In the genomic region with DNA sequence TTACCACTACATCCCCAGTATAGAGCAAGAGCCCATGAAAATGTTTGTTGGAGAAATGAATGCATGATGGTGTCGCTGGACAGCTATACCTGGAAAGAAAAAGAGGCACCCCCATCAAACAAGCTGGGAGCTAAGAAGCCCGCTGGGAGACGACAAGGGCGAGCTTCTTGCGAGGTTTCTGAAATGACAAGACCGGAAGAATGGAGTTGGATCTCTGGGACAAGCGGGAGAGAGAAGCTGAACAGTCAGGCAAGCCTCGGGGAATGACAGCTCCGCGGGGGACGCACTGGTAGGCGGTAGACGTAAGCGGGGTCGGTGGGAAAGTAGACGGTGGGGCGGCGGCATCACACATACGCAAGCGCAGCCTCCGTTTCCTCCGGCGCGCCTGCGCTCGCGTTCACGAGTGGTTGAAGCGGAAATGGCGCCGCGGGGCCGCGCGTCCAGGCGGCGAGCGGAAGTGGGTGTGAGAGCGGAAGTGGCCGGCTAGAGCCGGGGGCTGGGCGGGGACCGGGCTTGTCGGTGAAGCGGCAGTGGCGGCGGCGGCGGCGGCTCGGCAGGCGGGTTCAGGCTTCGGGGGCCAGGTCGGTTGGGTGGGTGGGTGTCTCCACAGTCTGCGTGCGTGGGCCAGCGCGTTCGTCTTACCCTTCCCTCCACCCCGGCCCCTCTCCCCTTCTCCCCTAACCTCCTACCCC, we compare ENCODE assay signal across 1 cellular context.
TF ChIP-seq lines count a peak whose summit lies in the region.

A gene (plus strand): TSS at position 516 of the 692 bp plus-strand sequence. CDS start 282 bp downstream, outside the sequence.

TF ChIP-seq in HEK293, 187 proteins besides CTCF, POLR2A, EP300 and RAD21 (continued from another document and continues in another):
- TF ChIP-seq, protein P1, sequence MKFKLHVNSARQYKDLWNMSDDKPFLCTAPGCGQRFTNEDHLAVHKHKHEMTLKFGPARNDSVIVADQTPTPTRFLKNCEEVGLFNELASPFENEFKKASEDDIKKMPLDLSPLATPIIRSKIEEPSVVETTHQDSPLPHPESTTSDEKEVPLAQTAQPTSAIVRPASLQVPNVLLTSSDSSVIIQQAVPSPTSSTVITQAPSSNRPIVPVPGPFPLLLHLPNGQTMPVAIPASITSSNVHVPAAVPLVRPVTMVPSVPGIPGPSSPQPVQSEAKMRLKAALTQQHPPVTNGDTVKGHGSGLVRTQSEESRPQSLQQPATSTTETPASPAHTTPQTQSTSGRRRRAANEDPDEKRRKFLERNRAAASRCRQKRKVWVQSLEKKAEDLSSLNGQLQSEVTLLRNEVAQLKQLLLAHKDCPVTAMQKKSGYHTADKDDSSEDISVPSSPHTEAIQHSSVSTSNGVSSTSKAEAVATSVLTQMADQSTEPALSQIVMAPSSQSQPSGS (tag by site-specific recombination; IDR thresholded peaks at IDR 0.05; ENCODE audit: low read depth), result no peak
- TF ChIP-seq SP7 (tag by site-specific recombination; IDR thresholded peaks at IDR 0.05) (peak; percentile 27; the same call in 1 of the 2 replicates), ZBTB21 (tag by site-specific recombination; IDR thresholded peaks at IDR 0.05) (no peak), ZNF76 (tag by site-specific recombination; IDR thresholded peaks at IDR 0.05; ENCODE audit: borderline replicate concordance, low read depth) (peak; percentile 66; the same call in 1 of the 2 replicates), ZNF629 (tag by site-specific recombination; IDR thresholded peaks at IDR 0.05) (peak; percentile 67), ZNF248 (tag by site-specific recombination; IDR thresholded peaks at IDR 0.05) (no peak), IKZF3 (tag by site-specific recombination; IDR thresholded peaks at IDR 0.05) (no peak), ZNF157 (tag by site-specific recombination; IDR thresholded peaks at IDR 0.05) (no peak), ZNF175 (tag by site-specific recombination; IDR thresholded peaks at IDR 0.05) (no peak), BCL11B (tag by site-specific recombination; IDR thresholded peaks at IDR 0.05; ENCODE audit: low read depth) (no peak), ZNF600 (tag by site-specific recombination; IDR thresholded peaks at IDR 0.05) (no peak), ZNF561 (tag by site-specific recombination; IDR thresholded peaks at IDR 0.05; ENCODE audit: borderline replicate concordance) (no peak), SP3 (tag by site-specific recombination; IDR thresholded peaks at IDR 0.05) (peak; percentile 17; the same call in 1 of the 2 replicates), ZNF654 (tag by site-specific recombination; IDR thresholded peaks at IDR 0.05; ENCODE audit: low read depth) (no peak), ZNF48 (tag by site-specific recombination; IDR thresholded peaks at IDR 0.05) (no peak), ZNF146 (tag by site-specific recombination; IDR thresholded peaks at IDR 0.05) (no peak), ZNF596 (tag by site-specific recombination; IDR thresholded peaks at IDR 0.05) (no peak), ZNF16 (tag by site-specific recombination; IDR thresholded peaks at IDR 0.05; ENCODE audit: low read depth) (no peak), ZFHX2 (tag by site-specific recombination; conservative IDR thresholded peaks at IDR 0.05) (peak; percentile 78), ZBTB7A (tag by site-specific recombination; IDR thresholded peaks at IDR 0.05; ENCODE audit: low read depth) (no peak), ZNF660 (tag by site-specific recombination; IDR thresholded peaks at IDR 0.05) (no peak), KLF9 (tag by site-specific recombination; IDR thresholded peaks at IDR 0.05; ENCODE audit: low read depth) (peak; percentile 80), ZSCAN16 (tag by site-specific recombination; IDR thresholded peaks at IDR 0.05) (no peak), GLI2 (tag by site-specific recombination; IDR thresholded peaks at IDR 0.05; ENCODE audit: borderline replicate concordance, low read depth) (no peak), ZNF423 (tag by site-specific recombination; IDR thresholded peaks at IDR 0.05) (no peak), GLIS1 (tag by site-specific recombination; IDR thresholded peaks at IDR 0.05) (peak; percentile 89), ZNF112 (tag by site-specific recombination; IDR thresholded peaks at IDR 0.05) (no peak), ZNF621 (tag by site-specific recombination; IDR thresholded peaks at IDR 0.05) (no peak), ZNF707 (tag by site-specific recombination; IDR thresholded peaks at IDR 0.05) (no peak), SCRT2 (tag by site-specific recombination; IDR thresholded peaks at IDR 0.05) (no peak)
- TF ChIP-seq, protein P2, sequence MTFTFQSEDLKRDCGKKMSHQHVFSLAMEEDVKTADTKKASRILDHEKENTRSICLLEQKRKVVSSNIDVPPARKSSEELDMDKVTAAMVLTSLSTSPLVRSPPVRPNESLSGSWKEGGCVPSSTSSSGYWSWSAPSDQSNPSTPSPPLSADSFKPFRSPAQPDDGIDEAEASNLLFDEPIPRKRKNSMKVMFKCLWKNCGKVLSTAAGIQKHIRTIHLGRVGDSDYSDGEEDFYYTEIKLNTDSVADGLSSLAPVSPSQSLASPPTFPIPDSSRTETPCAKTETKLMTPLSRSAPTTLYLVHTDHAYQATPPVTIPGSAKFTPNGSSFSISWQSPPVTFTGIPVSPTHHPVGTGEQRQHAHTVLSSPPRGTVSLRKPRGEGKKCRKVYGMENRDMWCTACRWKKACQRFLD (tag by site-specific recombination; IDR thresholded peaks at IDR 0.05), result no peak
- TF ChIP-seq, protein P3, sequence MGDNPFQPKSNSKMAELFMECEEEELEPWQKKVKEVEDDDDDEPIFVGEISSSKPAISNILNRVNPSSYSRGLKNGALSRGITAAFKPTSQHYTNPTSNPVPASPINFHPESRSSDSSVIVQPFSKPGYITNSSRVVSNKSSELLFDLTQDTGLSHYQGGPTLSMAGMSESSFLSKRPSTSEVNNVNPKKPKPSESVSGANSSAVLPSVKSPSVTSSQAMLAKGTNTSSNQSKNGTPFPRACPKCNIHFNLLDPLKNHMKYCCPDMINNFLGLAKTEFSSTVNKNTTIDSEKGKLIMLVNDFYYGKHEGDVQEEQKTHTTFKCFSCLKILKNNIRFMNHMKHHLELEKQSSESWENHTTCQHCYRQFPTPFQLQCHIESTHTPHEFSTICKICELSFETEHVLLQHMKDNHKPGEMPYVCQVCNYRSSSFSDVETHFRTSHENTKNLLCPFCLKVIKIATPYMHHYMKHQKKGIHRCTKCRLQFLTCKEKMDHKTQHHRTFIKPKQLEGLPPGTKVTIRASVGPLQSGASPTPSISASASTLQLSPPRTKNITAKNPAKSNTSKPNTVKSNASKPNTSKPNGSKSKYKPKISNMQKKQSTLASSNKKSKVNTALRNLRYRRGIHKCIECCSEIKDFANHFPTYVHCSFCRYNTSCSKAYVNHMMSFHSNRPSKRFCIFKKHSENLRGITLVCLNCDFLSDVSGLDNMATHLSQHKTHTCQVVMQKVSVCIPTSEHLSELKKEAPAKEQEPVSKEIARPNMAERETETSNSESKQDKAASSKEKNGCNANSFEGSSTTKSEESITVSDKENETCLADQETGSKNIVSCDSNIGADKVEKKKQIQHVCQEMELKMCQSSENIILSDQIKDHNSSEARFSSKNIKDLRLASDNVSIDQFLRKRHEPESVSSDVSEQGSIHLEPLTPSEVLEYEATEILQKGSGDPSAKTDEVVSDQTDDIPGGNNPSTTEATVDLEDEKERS (tag by site-specific recombination; IDR thresholded peaks at IDR 0.05), result no peak
- TF ChIP-seq, protein P4, sequence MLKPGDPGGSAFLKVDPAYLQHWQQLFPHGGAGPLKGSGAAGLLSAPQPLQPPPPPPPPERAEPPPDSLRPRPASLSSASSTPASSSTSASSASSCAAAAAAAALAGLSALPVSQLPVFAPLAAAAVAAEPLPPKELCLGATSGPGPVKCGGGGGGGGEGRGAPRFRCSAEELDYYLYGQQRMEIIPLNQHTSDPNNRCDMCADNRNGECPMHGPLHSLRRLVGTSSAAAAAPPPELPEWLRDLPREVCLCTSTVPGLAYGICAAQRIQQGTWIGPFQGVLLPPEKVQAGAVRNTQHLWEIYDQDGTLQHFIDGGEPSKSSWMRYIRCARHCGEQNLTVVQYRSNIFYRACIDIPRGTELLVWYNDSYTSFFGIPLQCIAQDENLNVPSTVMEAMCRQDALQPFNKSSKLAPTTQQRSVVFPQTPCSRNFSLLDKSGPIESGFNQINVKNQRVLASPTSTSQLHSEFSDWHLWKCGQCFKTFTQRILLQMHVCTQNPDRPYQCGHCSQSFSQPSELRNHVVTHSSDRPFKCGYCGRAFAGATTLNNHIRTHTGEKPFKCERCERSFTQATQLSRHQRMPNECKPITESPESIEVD (tag by site-specific recombination; IDR thresholded peaks at IDR 0.05), result no peak
- TF ChIP-seq, protein P5, sequence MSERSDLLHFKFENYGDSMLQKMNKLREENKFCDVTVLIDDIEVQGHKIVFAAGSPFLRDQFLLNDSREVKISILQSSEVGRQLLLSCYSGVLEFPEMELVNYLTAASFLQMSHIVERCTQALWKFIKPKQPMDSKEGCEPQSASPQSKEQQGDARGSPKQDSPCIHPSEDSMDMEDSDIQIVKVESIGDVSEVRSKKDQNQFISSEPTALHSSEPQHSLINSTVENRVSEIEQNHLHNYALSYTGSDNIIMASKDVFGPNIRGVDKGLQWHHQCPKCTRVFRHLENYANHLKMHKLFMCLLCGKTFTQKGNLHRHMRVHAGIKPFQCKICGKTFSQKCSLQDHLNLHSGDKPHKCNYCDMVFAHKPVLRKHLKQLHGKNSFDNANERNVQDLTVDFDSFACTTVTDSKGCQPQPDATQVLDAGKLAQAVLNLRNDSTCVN (tag by site-specific recombination; optimal IDR thresholded peaks at IDR 0.05), result peak; percentile 98
- TF ChIP-seq, protein P6, sequence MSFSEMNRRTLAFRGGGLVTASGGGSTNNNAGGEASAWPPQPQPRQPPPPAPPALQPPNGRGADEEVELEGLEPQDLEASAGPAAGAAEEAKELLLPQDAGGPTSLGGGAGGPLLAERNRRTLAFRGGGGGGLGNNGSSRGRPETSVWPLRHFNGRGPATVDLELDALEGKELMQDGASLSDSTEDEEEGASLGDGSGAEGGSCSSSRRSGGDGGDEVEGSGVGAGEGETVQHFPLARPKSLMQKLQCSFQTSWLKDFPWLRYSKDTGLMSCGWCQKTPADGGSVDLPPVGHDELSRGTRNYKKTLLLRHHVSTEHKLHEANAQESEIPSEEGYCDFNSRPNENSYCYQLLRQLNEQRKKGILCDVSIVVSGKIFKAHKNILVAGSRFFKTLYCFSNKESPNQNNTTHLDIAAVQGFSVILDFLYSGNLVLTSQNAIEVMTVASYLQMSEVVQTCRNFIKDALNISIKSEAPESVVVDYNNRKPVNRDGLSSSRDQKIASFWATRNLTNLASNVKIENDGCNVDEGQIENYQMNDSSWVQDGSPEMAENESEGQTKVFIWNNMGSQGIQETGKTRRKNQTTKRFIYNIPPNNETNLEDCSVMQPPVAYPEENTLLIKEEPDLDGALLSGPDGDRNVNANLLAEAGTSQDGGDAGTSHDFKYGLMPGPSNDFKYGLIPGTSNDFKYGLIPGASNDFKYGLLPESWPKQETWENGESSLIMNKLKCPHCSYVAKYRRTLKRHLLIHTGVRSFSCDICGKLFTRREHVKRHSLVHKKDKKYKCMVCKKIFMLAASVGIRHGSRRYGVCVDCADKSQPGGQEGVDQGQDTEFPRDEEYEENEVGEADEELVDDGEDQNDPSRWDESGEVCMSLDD (tag by site-specific recombination; IDR thresholded peaks at IDR 0.05), result no peak; the same call in 1 of the 2 replicates
- TF ChIP-seq, protein P7, sequence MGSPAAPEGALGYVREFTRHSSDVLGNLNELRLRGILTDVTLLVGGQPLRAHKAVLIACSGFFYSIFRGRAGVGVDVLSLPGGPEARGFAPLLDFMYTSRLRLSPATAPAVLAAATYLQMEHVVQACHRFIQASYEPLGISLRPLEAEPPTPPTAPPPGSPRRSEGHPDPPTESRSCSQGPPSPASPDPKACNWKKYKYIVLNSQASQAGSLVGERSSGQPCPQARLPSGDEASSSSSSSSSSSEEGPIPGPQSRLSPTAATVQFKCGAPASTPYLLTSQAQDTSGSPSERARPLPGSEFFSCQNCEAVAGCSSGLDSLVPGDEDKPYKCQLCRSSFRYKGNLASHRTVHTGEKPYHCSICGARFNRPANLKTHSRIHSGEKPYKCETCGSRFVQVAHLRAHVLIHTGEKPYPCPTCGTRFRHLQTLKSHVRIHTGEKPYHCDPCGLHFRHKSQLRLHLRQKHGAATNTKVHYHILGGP (tag by site-specific recombination; IDR thresholded peaks at IDR 0.05), result no peak
- TF ChIP-seq, protein P8, sequence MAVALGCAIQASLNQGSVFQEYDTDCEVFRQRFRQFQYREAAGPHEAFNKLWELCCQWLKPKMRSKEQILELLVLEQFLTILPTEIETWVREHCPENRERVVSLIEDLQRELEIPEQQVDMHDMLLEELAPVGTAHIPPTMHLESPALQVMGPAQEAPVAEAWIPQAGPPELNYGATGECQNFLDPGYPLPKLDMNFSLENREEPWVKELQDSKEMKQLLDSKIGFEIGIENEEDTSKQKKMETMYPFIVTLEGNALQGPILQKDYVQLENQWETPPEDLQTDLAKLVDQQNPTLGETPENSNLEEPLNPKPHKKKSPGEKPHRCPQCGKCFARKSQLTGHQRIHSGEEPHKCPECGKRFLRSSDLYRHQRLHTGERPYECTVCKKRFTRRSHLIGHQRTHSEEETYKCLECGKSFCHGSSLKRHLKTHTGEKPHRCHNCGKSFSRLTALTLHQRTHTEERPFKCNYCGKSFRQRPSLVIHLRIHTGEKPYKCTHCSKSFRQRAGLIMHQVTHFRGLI (tag by site-specific recombination; IDR thresholded peaks at IDR 0.05), result no peak
- TF ChIP-seq, protein P9, sequence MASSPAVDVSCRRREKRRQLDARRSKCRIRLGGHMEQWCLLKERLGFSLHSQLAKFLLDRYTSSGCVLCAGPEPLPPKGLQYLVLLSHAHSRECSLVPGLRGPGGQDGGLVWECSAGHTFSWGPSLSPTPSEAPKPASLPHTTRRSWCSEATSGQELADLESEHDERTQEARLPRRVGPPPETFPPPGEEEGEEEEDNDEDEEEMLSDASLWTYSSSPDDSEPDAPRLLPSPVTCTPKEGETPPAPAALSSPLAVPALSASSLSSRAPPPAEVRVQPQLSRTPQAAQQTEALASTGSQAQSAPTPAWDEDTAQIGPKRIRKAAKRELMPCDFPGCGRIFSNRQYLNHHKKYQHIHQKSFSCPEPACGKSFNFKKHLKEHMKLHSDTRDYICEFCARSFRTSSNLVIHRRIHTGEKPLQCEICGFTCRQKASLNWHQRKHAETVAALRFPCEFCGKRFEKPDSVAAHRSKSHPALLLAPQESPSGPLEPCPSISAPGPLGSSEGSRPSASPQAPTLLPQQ (tag by site-specific recombination; IDR thresholded peaks at IDR 0.05), result no peak
- TF ChIP-seq, protein P10, sequence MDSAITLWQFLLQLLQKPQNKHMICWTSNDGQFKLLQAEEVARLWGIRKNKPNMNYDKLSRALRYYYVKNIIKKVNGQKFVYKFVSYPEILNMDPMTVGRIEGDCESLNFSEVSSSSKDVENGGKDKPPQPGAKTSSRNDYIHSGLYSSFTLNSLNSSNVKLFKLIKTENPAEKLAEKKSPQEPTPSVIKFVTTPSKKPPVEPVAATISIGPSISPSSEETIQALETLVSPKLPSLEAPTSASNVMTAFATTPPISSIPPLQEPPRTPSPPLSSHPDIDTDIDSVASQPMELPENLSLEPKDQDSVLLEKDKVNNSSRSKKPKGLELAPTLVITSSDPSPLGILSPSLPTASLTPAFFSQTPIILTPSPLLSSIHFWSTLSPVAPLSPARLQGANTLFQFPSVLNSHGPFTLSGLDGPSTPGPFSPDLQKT (IDR thresholded peaks at IDR 0.05; ENCODE audit: borderline replicate concordance, low read depth, low read length), result no peak
- TF ChIP-seq, protein P11, sequence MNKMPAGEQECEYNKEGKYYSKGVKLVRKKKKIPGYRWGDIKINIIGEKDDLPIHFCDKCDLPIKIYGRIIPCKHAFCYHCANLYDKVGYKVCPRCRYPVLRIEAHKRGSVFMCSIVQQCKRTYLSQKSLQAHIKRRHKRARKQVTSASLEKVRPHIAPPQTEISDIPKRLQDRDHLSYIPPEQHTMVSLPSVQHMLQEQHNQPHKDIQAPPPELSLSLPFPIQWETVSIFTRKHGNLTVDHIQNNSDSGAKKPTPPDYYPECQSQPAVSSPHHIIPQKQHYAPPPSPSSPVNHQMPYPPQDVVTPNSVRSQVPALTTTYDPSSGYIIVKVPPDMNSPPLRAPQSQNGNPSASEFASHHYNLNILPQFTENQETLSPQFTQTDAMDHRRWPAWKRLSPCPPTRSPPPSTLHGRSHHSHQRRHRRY (tag by site-specific recombination; IDR thresholded peaks at IDR 0.05), result no peak
